ENCODE assay signal across 9 cellular contexts in genomic region chr17:47292206-47292605, GRCh38. TPM values are rescaled to one million over a fixed set of nuclear protein-coding genes. Genes with fewer than 3 reads are reported as not detected.
"Had no signal": no experiment of that assay in that cellular context is flagged by ENCODE, and none has a peak within 500 bp of the region (broad histone marks: within the 10 kb centered on the region; RNA-seq: fewer than 3 reads in every experiment).

No MANE protein-coding gene starts in this region.

- H3K27ac ChIP-seq: HL-60 had no signal

- H2AFZ ChIP-seq: GM23338 had no signal

- H3K4me3 ChIP-seq: GM23338 had no signal

- ATAC-seq: GM23338 had no signal

- DNase-seq: H9, HCEC 1CT, IMR-90, KBM-7 had no signal

- FAIRE-seq: H1, H54 had no signal

RNA-seq across cellular contexts. Expression of gene EFCAB13, which starts 31.5 kb away (rescaled TPM):
- total RNA-seq: HT1080 had no signal

RNA-seq across cellular contexts. Expression of gene ITGB3, which starts 38.6 kb away (rescaled TPM):
- total RNA-seq: H9 had no signal
- polyA plus RNA-seq: GM23338 had no signal
